ENCODE assay signal across 1 cellular context in the genomic region with DNA sequence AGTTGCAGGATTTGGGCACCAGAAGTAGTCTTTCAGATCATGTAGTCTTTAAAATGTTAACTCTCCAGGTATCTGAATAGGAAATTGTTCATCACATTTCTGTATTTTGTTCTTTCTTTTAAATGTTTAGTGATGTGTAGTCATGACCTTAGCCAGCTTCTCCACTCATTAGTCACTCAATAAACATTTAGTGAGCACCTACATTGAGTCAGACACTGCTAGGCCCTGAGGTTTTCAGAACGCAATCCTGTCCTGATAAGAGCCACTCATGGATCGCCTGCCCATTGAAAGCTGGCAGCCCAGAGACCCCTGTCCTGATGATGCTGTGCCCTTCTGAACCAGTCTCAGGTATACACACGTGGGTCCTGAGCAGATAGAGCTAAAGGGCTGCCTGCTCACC.
A peak's percentile ranks its signal among the peaks of the same experiment; 100 is the strongest.
TF ChIP-seq lines count a peak whose summit lies in the region.

No MANE protein-coding gene starts in this region.

TF ChIP-seq in HEK293, 187 proteins besides CTCF, POLR2A, EP300 and RAD21 (continued from another document):
- TF ChIP-seq, protein P1, sequence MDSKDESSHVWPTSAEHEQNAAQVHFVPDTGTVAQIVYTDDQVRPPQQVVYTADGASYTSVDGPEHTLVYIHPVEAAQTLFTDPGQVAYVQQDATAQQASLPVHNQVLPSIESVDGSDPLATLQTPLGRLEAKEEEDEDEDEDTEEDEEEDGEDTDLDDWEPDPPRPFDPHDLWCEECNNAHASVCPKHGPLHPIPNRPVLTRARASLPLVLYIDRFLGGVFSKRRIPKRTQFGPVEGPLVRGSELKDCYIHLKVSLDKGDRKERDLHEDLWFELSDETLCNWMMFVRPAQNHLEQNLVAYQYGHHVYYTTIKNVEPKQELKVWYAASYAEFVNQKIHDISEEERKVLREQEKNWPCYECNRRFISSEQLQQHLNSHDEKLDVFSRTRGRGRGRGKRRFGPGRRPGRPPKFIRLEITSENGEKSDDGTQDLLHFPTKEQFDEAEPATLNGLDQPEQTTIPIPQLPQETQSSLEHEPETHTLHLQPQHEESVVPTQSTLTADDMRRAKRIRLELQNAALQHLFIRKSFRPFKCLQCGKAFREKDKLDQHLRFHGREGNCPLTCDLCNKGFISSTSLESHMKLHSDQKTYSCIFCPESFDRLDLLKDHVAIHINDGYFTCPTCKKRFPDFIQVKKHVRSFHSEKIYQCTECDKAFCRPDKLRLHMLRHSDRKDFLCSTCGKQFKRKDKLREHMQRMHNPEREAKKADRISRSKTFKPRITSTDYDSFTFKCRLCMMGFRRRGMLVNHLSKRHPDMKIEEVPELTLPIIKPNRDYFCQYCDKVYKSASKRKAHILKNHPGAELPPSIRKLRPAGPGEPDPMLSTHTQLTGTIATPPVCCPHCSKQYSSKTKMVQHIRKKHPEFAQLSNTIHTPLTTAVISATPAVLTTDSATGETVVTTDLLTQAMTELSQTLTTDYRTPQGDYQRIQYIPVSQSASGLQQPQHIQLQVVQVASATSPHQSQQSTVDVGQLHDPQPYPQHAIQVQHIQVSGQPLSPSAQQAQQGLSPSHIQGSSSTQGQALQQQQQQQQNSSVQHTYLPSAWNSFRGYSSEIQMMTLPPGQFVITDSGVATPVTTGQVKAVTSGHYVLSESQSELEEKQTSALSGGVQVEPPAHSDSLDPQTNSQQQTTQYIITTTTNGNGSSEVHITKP (tag by site-specific recombination; IDR thresholded peaks at IDR 0.05): no peak
- TF ChIP-seq ZNF549 (tag by site-specific recombination; IDR thresholded peaks at IDR 0.05): no peak
- TF ChIP-seq ZNF394 (tag by site-specific recombination; IDR thresholded peaks at IDR 0.05; ENCODE audit: borderline replicate concordance): 0 out of 2 replicates have a peak, but pooled peaks have one; percentile 20
- TF ChIP-seq ZNF664 (tag by site-specific recombination; IDR thresholded peaks at IDR 0.05): peak; percentile 93
TF ChIP-seq in HEK293: peak in this region for 2.
